12 cellular contexts compared by ENCODE assay signal in genomic region chr1:12174789-12175455, GRCh38. TPM values are rescaled to one million over a fixed set of nuclear protein-coding genes. Genes with fewer than 3 reads are reported as not detected.
DNase-seq lines count a peak whose midpoint lies in the region; ATAC-seq and TF ChIP-seq lines count a peak whose summit lies in the region.
"Had no signal": no experiment of that assay in that cellular context is flagged by ENCODE, and none has a peak within 500 bp of the region (broad histone marks: within the 10 kb centered on the region; RNA-seq: fewer than 3 reads in every experiment).

No MANE protein-coding gene starts in this region.

- H3K27ac Mint-ChIP-seq in activated naive CD4-positive, alpha-beta T cell treated with anti-CD3 and anti-CD28 coated beads, Interleukin-2, amount 10 ng/mL, durations not matched to agents 7 days and 5 days = peak overlapping the region; percentile 99
- no peak overlapping the region for H3K27ac Mint-ChIP-seq in endodermal cell
- H3K27ac Mint-ChIP-seq in naive thymus-derived CD4-positive, alpha-beta T cell = peak overlapping the region; percentile 90 to 100 (median 98)

- ATAC-seq in naive thymus-derived CD4-positive, alpha-beta T cell = no peak
- no peak for ATAC-seq in GM18502 (IDR thresholded peaks at IDR 0.05; ENCODE audit: poor library complexity, unreplicated experiment)

- H3K27ac ChIP-seq in endodermal cell (ENCODE audit: low read depth, low read length) (peak overlapping the region; percentile 21), vagina (peak overlapping the region; percentile 75)
- peak overlapping the region; percentile 92 for H3K27ac ChIP-seq in naive thymus-derived CD4-positive, alpha-beta T cell (ENCODE audit: low read depth, low read length)

- POLR2A ChIA-PET in naive thymus-derived CD4-positive, alpha-beta T cell (lab: Charles Lee) = interaction anchor here (1.0 to 8.2 kb wide), 7 partner anchors 9 to 50 kb away, joined by 3 to 125 read pairs (median 3); partner anchors contain the start of gene TNFRSF1B

- CTCF ChIA-PET in activated naive CD4-positive, alpha-beta T cell treated with anti-CD3 and anti-CD28 coated beads, Interleukin-2, amount 10 ng/mL, durations not matched to agents 7 days and 5 days (lab: Charles Lee) = interaction anchor here (13.6 kb wide), 1 partner anchor 51 kb away, joined by 116 read pairs; no protein-coding TSS in a partner anchor
- CTCF ChIA-PET in naive thymus-derived CD4-positive, alpha-beta T cell (lab: Charles Lee) = interaction anchor here (0.6 to 2.1 kb wide), 4 partner anchors 31 to 50 kb away, joined by 3 to 7 read pairs (median 4); no protein-coding TSS in a partner anchor

- no peaks in the 10 kb centered on the region for H3K9me3 ChIP-seq in endodermal cell (ENCODE audit: control insufficient read depth, low read length)
- H3K9me3 ChIP-seq in naive thymus-derived CD4-positive, alpha-beta T cell (ENCODE audit: control insufficient read depth in 2 of 3, low read length in 3 of 3) = no peaks in the 10 kb centered on the region
- no peaks in the 10 kb centered on the region for H3K9me3 ChIP-seq in vagina

- no peak overlapping the region for H3K9ac ChIP-seq in endodermal cell (ENCODE audit: extremely low read depth, low read length, poor library complexity, severe bottlenecking)

- peaks cover 96% of the 10 kb centered on the region for H3K4me1 Mint-ChIP-seq in activated naive CD4-positive, alpha-beta T cell treated with anti-CD3 and anti-CD28 coated beads, Interleukin-2, amount 10 ng/mL, durations not matched to agents 7 days and 5 days
- H3K4me1 Mint-ChIP-seq in endodermal cell = peaks cover 4% of the 10 kb centered on the region
- H3K4me1 Mint-ChIP-seq in naive thymus-derived CD4-positive, alpha-beta T cell = peaks cover 57 to 94% (median 92%) of the 10 kb centered on the region in 7 donors

- intact Hi-C loops in naive thymus-derived CD4-positive, alpha-beta T cell (cut with micrococcal nuclease) = loop anchor here in 1 of 2 donors (5.0 kb wide), 1 partner anchor 368 kb away; the partner anchor contains the start of genes CLCN6 and MTHFR
- intact Hi-C loops in vagina (cut with DNase I) = no loop called here

- WGBS in endodermal cell (ENCODE audit: insufficient coverage in 1 of 2, insufficient read length in 1 of 2), 2 experiments = 72 to 87% methylated on average over 10 to 16 of the region's 16 CpGs

- TF ChIP-seq POLR2A in vagina (IDR thresholded peaks at IDR 0.05) = no peak

- H3K27me3 ChIP-seq in endodermal cell (ENCODE audit: control insufficient read depth, insufficient read depth, low read length, poor library complexity, severe bottlenecking) (peaks cover 4% of the 10 kb centered on the region), vagina (no peaks in the 10 kb centered on the region)
- no peaks in the 10 kb centered on the region for H3K27me3 ChIP-seq in naive thymus-derived CD4-positive, alpha-beta T cell (ENCODE audit: control insufficient read depth in 2 of 2, insufficient read depth in 2 of 2, low read length in 2 of 2)

- no peaks in the 10 kb centered on the region for H3K9me3 Mint-ChIP-seq in activated naive CD4-positive, alpha-beta T cell treated with anti-CD3 and anti-CD28 coated beads, Interleukin-2, amount 10 ng/mL, durations not matched to agents 7 days and 5 days
- H3K9me3 Mint-ChIP-seq in endodermal cell = no peaks in the 10 kb centered on the region
- peaks cover 0 to 3% (median 0%) of the 10 kb centered on the region in 11 donors for H3K9me3 Mint-ChIP-seq in naive thymus-derived CD4-positive, alpha-beta T cell

- H3K36me3 ChIP-seq in endodermal cell (ENCODE audit: control insufficient read depth, insufficient read depth, low read length) = no peaks in the 10 kb centered on the region
- H3K36me3 ChIP-seq in naive thymus-derived CD4-positive, alpha-beta T cell (ENCODE audit: control insufficient read depth in 2 of 3, insufficient read depth in 3 of 3, low read length in 3 of 3) = peaks cover 0 to 3% (median 0%) of the 10 kb centered on the region in 3 experiments
- no peaks in the 10 kb centered on the region for H3K36me3 ChIP-seq in vagina

- no peak overlapping the region for H3K4me3 ChIP-seq in endodermal cell (ENCODE audit: low read length)
- no peak overlapping the region for H3K4me3 ChIP-seq in naive thymus-derived CD4-positive, alpha-beta T cell (ENCODE audit: low read length)
- H3K4me3 ChIP-seq in vagina = no peak overlapping the region

- TF ChIP-seq CTCF in endodermal cell (conservative IDR thresholded peaks at IDR 0.05) = no peak
- no peak for TF ChIP-seq CTCF in vagina (IDR thresholded peaks at IDR 0.05)

- peak overlapping the region; percentile 68 for H3K4me3 Mint-ChIP-seq in activated naive CD4-positive, alpha-beta T cell treated with anti-CD3 and anti-CD28 coated beads, Interleukin-2, amount 10 ng/mL, durations not matched to agents 7 days and 5 days
- no peak overlapping the region for H3K4me3 Mint-ChIP-seq in endodermal cell
- peak overlapping the region in 7 of 10 donors; percentile 36 to 87 (median 70) for H3K4me3 Mint-ChIP-seq in naive thymus-derived CD4-positive, alpha-beta T cell

- no peaks in the 10 kb centered on the region for H3K27me3 Mint-ChIP-seq in activated naive CD4-positive, alpha-beta T cell treated with anti-CD3 and anti-CD28 coated beads, Interleukin-2, amount 10 ng/mL, durations not matched to agents 7 days and 5 days
- H3K27me3 Mint-ChIP-seq in endodermal cell (ENCODE audit: insufficient read depth) = peaks cover 5% of the 10 kb centered on the region
- no peaks in the 10 kb centered on the region for H3K27me3 Mint-ChIP-seq in naive thymus-derived CD4-positive, alpha-beta T cell

- peaks cover 67% of the 10 kb centered on the region for H3K36me3 Mint-ChIP-seq in activated naive CD4-positive, alpha-beta T cell treated with anti-CD3 and anti-CD28 coated beads, Interleukin-2, amount 10 ng/mL, durations not matched to agents 7 days and 5 days
- no peaks in the 10 kb centered on the region for H3K36me3 Mint-ChIP-seq in endodermal cell (ENCODE audit: low read depth)
- H3K36me3 Mint-ChIP-seq in naive thymus-derived CD4-positive, alpha-beta T cell = peaks cover 0 to 42% (median 5%) of the 10 kb centered on the region in 5 donors

- H3K4me1 ChIP-seq in endodermal cell (ENCODE audit: control insufficient read depth, insufficient read depth, low read length) = no peaks in the 10 kb centered on the region
- H3K4me1 ChIP-seq in naive thymus-derived CD4-positive, alpha-beta T cell (ENCODE audit: control insufficient read depth in 2 of 2, insufficient read depth in 2 of 2, low read length in 2 of 2) = peaks cover 75 to 88% of the 10 kb centered on the region in 2 donors
- H3K4me1 ChIP-seq in vagina = peaks cover 81% of the 10 kb centered on the region

- DNase-seq in activated naive CD4-positive, alpha-beta T cell treated with anti-CD3 and anti-CD28 coated beads, Interleukin-2, amount 10 ng/mL, durations not matched to agents 7 days and 5 days = no peak
- no peak for DNase-seq in activated naive CD4-positive, alpha-beta T cell treated with anti-CD3 and anti-CD28 coated beads, Interleukin-2, amount 50 U/mL, for 16 hours
- DNase-seq in endodermal cell (peak; percentile 72), vagina (ENCODE audit: extremely low spot score in 2 of 2) (no peak), midbrain (lab: John Stamatoyannopoulos, UW) (no peak), 8988T (no peak)
- DNase-seq in naive thymus-derived CD4-positive, alpha-beta T cell = no peak
- DNase-seq: HCEC 1CT; Karpas-422; stimulated activated CD8-positive, alpha-beta memory T cell treated with anti-CD3 and anti-CD28 coated beads, Interleukin-4, amount 100 ng/mL, for 48 hours had no signal

RNA-seq across cellular contexts. Expression of gene TNFRSF1B, which starts 8.1 kb away (rescaled TPM):
- under 1 TPM; 0.24 to 0.40 TPM for total RNA-seq in endodermal cell
- polyA plus RNA-seq in endodermal cell (2013, experiment 1 of 2) = 1.7 TPM
- 0.95 TPM for polyA plus RNA-seq in endodermal cell (2013, experiment 2 of 2)
- total RNA-seq in naive thymus-derived CD4-positive, alpha-beta T cell = 100 to 1,000 TPM in 2 of 5 experiments, 10 to 100 TPM in 3; 38.6 to 278 (median 60.3) TPM
- 10 to 100 TPM; 30.1 to 48.2 TPM for polyA plus RNA-seq in naive thymus-derived CD4-positive, alpha-beta T cell
- 41.0 TPM for total RNA-seq in vagina
- polyA plus RNA-seq: neural cell had no signal

RNA-seq across cellular contexts. Expression of gene VPS13D, which starts 54.9 kb away (rescaled TPM):
- total RNA-seq in endodermal cell (10 to 100 TPM; 32.5 to 36.7 TPM), vagina (88.9 TPM)
- 9.6 TPM for polyA plus RNA-seq in endodermal cell (2013, experiment 1 of 2)
- polyA plus RNA-seq in endodermal cell (2013, experiment 2 of 2) = 9.8 TPM
- total RNA-seq in naive thymus-derived CD4-positive, alpha-beta T cell = 10 to 100 TPM; 43.8 to 94.4 (median 77.3) TPM
- polyA plus RNA-seq in naive thymus-derived CD4-positive, alpha-beta T cell = 10 to 100 TPM in 1 of 2 donors, 1 to 10 TPM in 1; 6.5 to 13.5 TPM

Comparison
In these comparisons a context has a peak if more than half of its experiments do, and no peak if none do; other contexts are left out.
1. H3K27ac ChIP-seq: peak in every context shown above with its lines; median percentile 92 in naive thymus-derived CD4-positive, alpha-beta T cell; 75 in vagina; 21 in endodermal cell.
2. RNA of gene TNFRSF1B, which starts 8.1 kb away (total RNA-seq): 38.6 to 278 TPM in naive thymus-derived CD4-positive, alpha-beta T cell and 41.0 TPM in vagina (single experiment); 0.24 to 0.40 TPM in endodermal cell; every median in the first group is over 10 times any median in the second.